Comparison of ENCODE assay signal across 1 cellular context in the genomic region with DNA sequence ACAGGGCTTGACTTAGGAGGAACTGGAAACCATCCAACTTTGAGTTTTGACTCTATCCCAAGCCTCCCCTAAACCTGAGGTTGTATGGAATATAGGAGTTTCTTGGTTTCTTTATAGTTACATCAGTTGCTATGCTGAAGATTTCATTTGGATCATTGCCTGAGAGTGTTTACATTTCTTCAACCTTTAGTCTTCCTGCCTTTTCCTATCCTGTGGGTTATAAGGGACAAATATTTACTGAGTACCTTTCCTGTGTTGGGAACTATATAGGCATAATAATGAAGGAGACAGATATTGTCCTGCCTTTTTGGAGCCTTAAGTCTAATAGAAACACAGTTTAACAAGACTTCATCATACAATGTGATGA.
TF ChIP-seq lines count a peak whose summit lies in the region.

No MANE protein-coding gene starts in this region.

TF ChIP-seq in HepG2, 621 proteins besides CTCF, POLR2A, EP300 and RAD21 (continued from another document and continues in another):
- TF ChIP-seq, protein P1, sequence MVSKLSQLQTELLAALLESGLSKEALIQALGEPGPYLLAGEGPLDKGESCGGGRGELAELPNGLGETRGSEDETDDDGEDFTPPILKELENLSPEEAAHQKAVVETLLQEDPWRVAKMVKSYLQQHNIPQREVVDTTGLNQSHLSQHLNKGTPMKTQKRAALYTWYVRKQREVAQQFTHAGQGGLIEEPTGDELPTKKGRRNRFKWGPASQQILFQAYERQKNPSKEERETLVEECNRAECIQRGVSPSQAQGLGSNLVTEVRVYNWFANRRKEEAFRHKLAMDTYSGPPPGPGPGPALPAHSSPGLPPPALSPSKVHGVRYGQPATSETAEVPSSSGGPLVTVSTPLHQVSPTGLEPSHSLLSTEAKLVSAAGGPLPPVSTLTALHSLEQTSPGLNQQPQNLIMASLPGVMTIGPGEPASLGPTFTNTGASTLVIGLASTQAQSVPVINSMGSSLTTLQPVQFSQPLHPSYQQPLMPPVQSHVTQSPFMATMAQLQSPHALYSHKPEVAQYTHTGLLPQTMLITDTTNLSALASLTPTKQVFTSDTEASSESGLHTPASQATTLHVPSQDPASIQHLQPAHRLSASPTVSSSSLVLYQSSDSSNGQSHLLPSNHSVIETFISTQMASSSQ (IDR thresholded peaks at IDR 0.05; ENCODE audit: low read depth) = 0 out of 2 replicates have a peak, but pooled peaks have one; percentile 51
- TF ChIP-seq, protein P1 (CRISPR knock-in tag; IDR thresholded peaks at IDR 0.05; ENCODE audit: borderline replicate concordance) = no peak
- TF ChIP-seq ZNF737 (CRISPR knock-in tag; IDR thresholded peaks at IDR 0.05; ENCODE audit: borderline replicate concordance) = no peak
- no peak for TF ChIP-seq GZF1 (CRISPR knock-in tag; IDR thresholded peaks at IDR 0.05)
- TF ChIP-seq ZFP90 (CRISPR knock-in tag; IDR thresholded peaks at IDR 0.05; ENCODE audit: borderline replicate concordance) = no peak
- TF ChIP-seq, protein P2, sequence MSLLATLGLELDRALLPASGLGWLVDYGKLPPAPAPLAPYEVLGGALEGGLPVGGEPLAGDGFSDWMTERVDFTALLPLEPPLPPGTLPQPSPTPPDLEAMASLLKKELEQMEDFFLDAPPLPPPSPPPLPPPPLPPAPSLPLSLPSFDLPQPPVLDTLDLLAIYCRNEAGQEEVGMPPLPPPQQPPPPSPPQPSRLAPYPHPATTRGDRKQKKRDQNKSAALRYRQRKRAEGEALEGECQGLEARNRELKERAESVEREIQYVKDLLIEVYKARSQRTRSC (CRISPR knock-in tag; IDR thresholded peaks at IDR 0.05; ENCODE audit: low read depth) = no peak
- TF ChIP-seq RCOR2 (CRISPR knock-in tag; IDR thresholded peaks at IDR 0.05) = no peak; the same call in 1 of the 2 replicates
- no peak for TF ChIP-seq SIX1 (CRISPR knock-in tag; IDR thresholded peaks at IDR 0.05; ENCODE audit: borderline replicate concordance)
- TF ChIP-seq ZNF335 (CRISPR knock-in tag; IDR thresholded peaks at IDR 0.05) = no peak
- TF ChIP-seq EZH2 (conservative IDR thresholded peaks at IDR 0.05; ENCODE audit: low read depth, low read length) = no peak
- TF ChIP-seq ZNF782 (CRISPR knock-in tag; IDR thresholded peaks at IDR 0.05; ENCODE audit: borderline replicate concordance) = no peak
- no peak for TF ChIP-seq HNRNPUL1 (IDR thresholded peaks at IDR 0.05; ENCODE audit: low read depth, low read length)
- no peak for TF ChIP-seq TEAD2 (CRISPR knock-in tag; IDR thresholded peaks at IDR 0.05)
- TF ChIP-seq ZNF629 (CRISPR knock-in tag; conservative IDR thresholded peaks at IDR 0.05) = no peak
- peak; percentile 62 for TF ChIP-seq HNF4A (CRISPR knock-in tag; IDR thresholded peaks at IDR 0.05)
- peak; percentile 36; the same call in 1 of the 2 replicates for TF ChIP-seq SOX5 (CRISPR knock-in tag; IDR thresholded peaks at IDR 0.05; ENCODE audit: borderline replicate concordance)
- TF ChIP-seq SP2 (CRISPR knock-in tag; IDR thresholded peaks at IDR 0.05) = no peak
- TF ChIP-seq, protein P3, sequence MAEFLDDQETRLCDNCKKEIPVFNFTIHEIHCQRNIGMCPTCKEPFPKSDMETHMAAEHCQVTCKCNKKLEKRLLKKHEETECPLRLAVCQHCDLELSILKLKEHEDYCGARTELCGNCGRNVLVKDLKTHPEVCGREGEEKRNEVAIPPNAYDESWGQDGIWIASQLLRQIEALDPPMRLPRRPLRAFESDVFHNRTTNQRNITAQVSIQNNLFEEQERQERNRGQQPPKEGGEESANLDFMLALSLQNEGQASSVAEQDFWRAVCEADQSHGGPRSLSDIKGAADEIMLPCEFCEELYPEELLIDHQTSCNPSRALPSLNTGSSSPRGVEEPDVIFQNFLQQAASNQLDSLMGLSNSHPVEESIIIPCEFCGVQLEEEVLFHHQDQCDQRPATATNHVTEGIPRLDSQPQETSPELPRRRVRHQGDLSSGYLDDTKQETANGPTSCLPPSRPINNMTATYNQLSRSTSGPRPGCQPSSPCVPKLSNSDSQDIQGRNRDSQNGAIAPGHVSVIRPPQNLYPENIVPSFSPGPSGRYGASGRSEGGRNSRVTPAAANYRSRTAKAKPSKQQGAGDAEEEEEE (CRISPR knock-in tag; IDR thresholded peaks at IDR 0.05; ENCODE audit: borderline replicate concordance) = no peak
- TF ChIP-seq RFX5 (IDR thresholded peaks at IDR 0.05; ENCODE audit: low read depth, low read length) = no peak
- no peak for TF ChIP-seq YY1 (IDR thresholded peaks at IDR 0.05; ENCODE audit: insufficient read depth, insufficient replicate concordance, low read depth, low read length)
- TF ChIP-seq KMT2A (CRISPR knock-in tag; IDR thresholded peaks at IDR 0.05) = no peak
- peak; percentile 77 for TF ChIP-seq RXRB (CRISPR knock-in tag; IDR thresholded peaks at IDR 0.05; ENCODE audit: borderline replicate concordance)
- TF ChIP-seq HDAC6 (IDR thresholded peaks at IDR 0.05; ENCODE audit: low read depth, low read length) = no peak
- peak; percentile 65 for TF ChIP-seq NCOA2 (CRISPR knock-in tag; IDR thresholded peaks at IDR 0.05)
- TF ChIP-seq FOXA3 (CRISPR knock-in tag; IDR thresholded peaks at IDR 0.05) = peak; percentile 84
- TF ChIP-seq, protein P4, sequence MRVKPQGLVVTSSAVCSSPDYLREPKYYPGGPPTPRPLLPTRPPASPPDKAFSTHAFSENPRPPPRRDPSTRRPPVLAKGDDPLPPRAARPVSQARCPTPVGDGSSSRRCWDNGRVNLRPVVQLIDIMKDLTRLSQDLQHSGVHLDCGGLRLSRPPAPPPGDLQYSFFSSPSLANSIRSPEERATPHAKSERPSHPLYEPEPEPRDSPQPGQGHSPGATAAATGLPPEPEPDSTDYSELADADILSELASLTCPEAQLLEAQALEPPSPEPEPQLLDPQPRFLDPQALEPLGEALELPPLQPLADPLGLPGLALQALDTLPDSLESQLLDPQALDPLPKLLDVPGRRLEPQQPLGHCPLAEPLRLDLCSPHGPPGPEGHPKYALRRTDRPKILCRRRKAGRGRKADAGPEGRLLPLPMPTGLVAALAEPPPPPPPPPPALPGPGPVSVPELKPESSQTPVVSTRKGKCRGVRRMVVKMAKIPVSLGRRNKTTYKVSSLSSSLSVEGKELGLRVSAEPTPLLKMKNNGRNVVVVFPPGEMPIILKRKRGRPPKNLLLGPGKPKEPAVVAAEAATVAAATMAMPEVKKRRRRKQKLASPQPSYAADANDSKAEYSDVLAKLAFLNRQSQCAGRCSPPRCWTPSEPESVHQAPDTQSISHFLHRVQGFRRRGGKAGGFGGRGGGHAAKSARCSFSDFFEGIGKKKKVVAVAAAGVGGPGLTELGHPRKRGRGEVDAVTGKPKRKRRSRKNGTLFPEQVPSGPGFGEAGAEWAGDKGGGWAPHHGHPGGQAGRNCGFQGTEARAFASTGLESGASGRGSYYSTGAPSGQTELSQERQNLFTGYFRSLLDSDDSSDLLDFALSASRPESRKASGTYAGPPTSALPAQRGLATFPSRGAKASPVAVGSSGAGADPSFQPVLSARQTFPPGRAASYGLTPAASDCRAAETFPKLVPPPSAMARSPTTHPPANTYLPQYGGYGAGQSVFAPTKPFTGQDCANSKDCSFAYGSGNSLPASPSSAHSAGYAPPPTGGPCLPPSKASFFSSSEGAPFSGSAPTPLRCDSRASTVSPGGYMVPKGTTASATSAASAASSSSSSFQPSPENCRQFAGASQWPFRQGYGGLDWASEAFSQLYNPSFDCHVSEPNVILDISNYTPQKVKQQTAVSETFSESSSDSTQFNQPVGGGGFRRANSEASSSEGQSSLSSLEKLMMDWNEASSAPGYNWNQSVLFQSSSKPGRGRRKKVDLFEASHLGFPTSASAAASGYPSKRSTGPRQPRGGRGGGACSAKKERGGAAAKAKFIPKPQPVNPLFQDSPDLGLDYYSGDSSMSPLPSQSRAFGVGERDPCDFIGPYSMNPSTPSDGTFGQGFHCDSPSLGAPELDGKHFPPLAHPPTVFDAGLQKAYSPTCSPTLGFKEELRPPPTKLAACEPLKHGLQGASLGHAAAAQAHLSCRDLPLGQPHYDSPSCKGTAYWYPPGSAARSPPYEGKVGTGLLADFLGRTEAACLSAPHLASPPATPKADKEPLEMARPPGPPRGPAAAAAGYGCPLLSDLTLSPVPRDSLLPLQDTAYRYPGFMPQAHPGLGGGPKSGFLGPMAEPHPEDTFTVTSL (CRISPR knock-in tag; IDR thresholded peaks at IDR 0.05; ENCODE audit: borderline replicate concordance) = peak; percentile 75; the same call in 1 of the 2 replicates
- no peak for TF ChIP-seq NR2F1 (CRISPR knock-in tag; IDR thresholded peaks at IDR 0.05)
- TF ChIP-seq JDP2 (CRISPR knock-in tag; IDR thresholded peaks at IDR 0.05; ENCODE audit: borderline replicate concordance) = no peak
- TF ChIP-seq, protein P5, sequence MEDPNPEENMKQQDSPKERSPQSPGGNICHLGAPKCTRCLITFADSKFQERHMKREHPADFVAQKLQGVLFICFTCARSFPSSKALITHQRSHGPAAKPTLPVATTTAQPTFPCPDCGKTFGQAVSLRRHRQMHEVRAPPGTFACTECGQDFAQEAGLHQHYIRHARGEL (CRISPR knock-in tag; IDR thresholded peaks at IDR 0.05) = no peak
- TF ChIP-seq MED1 (CRISPR knock-in tag; IDR thresholded peaks at IDR 0.05) = peak; percentile 77
- TF ChIP-seq ZNF530 (CRISPR knock-in tag; IDR thresholded peaks at IDR 0.05; ENCODE audit: low read depth) = no peak
- TF ChIP-seq MEIS2 (CRISPR knock-in tag; IDR thresholded peaks at IDR 0.05) = no peak
- TF ChIP-seq SRSF9 (IDR thresholded peaks at IDR 0.05; ENCODE audit: borderline replicate concordance, insufficient read depth, low read depth, low read length, poor library complexity, severe bottlenecking) = no peak
- TF ChIP-seq ZNF562 (CRISPR knock-in tag; IDR thresholded peaks at IDR 0.05; ENCODE audit: borderline replicate concordance) = no peak
- peak; percentile 80 for TF ChIP-seq PPARG (CRISPR knock-in tag; conservative IDR thresholded peaks at IDR 0.05)
- TF ChIP-seq JUND (CRISPR knock-in tag; IDR thresholded peaks at IDR 0.05) = no peak
- TF ChIP-seq ZNF672 (CRISPR knock-in tag; IDR thresholded peaks at IDR 0.05) = no peak
- TF ChIP-seq, protein P6, sequence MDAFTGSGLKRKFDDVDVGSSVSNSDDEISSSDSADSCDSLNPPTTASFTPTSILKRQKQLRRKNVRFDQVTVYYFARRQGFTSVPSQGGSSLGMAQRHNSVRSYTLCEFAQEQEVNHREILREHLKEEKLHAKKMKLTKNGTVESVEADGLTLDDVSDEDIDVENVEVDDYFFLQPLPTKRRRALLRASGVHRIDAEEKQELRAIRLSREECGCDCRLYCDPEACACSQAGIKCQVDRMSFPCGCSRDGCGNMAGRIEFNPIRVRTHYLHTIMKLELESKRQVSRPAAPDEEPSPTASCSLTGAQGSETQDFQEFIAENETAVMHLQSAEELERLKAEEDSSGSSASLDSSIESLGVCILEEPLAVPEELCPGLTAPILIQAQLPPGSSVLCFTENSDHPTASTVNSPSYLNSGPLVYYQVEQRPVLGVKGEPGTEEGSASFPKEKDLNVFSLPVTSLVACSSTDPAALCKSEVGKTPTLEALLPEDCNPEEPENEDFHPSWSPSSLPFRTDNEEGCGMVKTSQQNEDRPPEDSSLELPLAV (CRISPR knock-in tag; conservative IDR thresholded peaks at IDR 0.05; ENCODE audit: low read depth) = no peak
- TF ChIP-seq, protein P7, sequence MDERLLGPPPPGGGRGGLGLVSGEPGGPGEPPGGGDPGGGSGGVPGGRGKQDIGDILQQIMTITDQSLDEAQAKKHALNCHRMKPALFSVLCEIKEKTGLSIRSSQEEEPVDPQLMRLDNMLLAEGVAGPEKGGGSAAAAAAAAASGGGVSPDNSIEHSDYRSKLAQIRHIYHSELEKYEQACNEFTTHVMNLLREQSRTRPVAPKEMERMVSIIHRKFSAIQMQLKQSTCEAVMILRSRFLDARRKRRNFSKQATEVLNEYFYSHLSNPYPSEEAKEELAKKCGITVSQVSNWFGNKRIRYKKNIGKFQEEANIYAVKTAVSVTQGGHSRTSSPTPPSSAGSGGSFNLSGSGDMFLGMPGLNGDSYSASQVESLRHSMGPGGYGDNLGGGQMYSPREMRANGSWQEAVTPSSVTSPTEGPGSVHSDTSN (CRISPR knock-in tag; IDR thresholded peaks at IDR 0.05) = no peak
- TF ChIP-seq RARA (CRISPR knock-in tag; IDR thresholded peaks at IDR 0.05) = peak; percentile 73
- no peak for TF ChIP-seq SP5 (CRISPR knock-in tag; IDR thresholded peaks at IDR 0.05; ENCODE audit: borderline replicate concordance, low read depth)
- no peak for TF ChIP-seq SP1 (IDR thresholded peaks at IDR 0.05)
- no peak for TF ChIP-seq SP1 (CRISPR knock-in tag; IDR thresholded peaks at IDR 0.05)
- no peak for TF ChIP-seq TCF12 (IDR thresholded peaks at IDR 0.05)
- no peak for TF ChIP-seq TCF12 (CRISPR knock-in tag; IDR thresholded peaks at IDR 0.05)
- TF ChIP-seq SNAI1 (CRISPR knock-in tag; IDR thresholded peaks at IDR 0.05; ENCODE audit: borderline replicate concordance) = no peak
